Comparison of ENCODE assay signal across 21 cellular contexts in the genomic region with DNA sequence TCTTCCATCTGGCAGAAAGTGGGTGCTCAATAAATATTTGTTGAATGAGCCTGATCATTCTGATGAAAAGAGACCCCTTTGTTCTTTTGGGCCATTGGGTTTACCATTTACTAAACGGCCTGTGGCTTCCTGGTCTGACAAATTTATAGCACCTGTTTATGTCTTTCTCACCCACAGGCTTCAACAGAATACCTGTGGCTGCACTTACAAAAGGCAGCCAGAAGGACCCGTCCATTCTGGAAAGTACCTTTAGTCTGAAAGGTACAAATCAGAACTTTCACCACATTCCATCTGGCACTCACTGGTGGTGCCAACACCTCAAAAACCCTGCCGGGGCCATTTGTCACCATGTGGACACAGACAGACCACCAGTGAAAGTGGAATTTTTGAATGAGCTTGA.
"Had no signal": no experiment of that assay in that cellular context is flagged by ENCODE, and none has a peak within 500 bp of the region (broad histone marks: within the 10 kb centered on the region; RNA-seq: fewer than 3 reads in every experiment).

No MANE protein-coding gene starts in this region.

- H3K9me3 ChIP-seq: ascending aorta, gastrocnemius medialis, pancreas, thyroid gland had no signal

- H3K27ac ChIP-seq: ascending aorta, gastrocnemius medialis, thyroid gland had no signal

- H3K4me1 ChIP-seq: gastrocnemius medialis, thyroid gland had no signal

- DNase-seq: activated B cell treated with CpG ODN at 0.5 μM for 24 hours; activated CD4-positive, alpha-beta T cell treated with anti-CD3 and anti-CD28 coated beads for 48 hours; activated CD8-positive, alpha-beta memory T cell treated with anti-CD3 and anti-CD28 coated beads, Interleukin-2, amount 50 U/mL, for 4 hours; activated effector memory CD4-positive, alpha-beta T cell treated with Interleukin-2 at 50 U/mL for 16 hours; activated naive CD4-positive, alpha-beta T cell treated with anti-CD3 and anti-CD28 coated beads, Interleukin-2, amount 10 ng/mL, durations not matched to agents 7 days and 5 days; activated T-cell treated with anti-CD3 and anti-CD28 coated beads, Interleukin-2, amount 50 U/mL, for 48 hours; cerebellar nuclear complex; cortex of kidney; gastrocnemius medialis; head of caudate nucleus; immature natural killer cell; natural killer cell; stimulated activated CD4-positive, alpha-beta T cell treated with anti-CD3 and anti-CD28 coated beads, Interleukin-12 subunit alpha, Interleukin-12 subunit beta, amount 100 ng/mL, for 4 hours; stimulated activated CD4-positive, alpha-beta T cell treated with anti-CD3 and anti-CD28 coated beads, Interleukin-1b, Interleukin-23, amount 100 ng/mL, for 48 hours; stimulated activated CD8-positive, alpha-beta memory T cell treated with anti-CD3 and anti-CD28 coated beads, Interleukin-4, amount 100 ng/mL, for 48 hours; stimulated activated naive CD4-positive, alpha-beta T cell treated with Interleukin-2 at 50 U/mL for 16 hours; T-helper 1 cell; T-helper 9 cell; thyroid gland had no signal

- H3K27me3 ChIP-seq: ascending aorta, gastrocnemius medialis, pancreas, thyroid gland had no signal

- ATAC-seq: gastrocnemius medialis, natural killer cell, pancreas had no signal

- H3K36me3 ChIP-seq: ascending aorta, gastrocnemius medialis, pancreas, thyroid gland had no signal

- H3K4me3 ChIP-seq: ascending aorta, gastrocnemius medialis, thyroid gland had no signal
